ENCODE assay signal across 8 cellular contexts in the genomic region with DNA sequence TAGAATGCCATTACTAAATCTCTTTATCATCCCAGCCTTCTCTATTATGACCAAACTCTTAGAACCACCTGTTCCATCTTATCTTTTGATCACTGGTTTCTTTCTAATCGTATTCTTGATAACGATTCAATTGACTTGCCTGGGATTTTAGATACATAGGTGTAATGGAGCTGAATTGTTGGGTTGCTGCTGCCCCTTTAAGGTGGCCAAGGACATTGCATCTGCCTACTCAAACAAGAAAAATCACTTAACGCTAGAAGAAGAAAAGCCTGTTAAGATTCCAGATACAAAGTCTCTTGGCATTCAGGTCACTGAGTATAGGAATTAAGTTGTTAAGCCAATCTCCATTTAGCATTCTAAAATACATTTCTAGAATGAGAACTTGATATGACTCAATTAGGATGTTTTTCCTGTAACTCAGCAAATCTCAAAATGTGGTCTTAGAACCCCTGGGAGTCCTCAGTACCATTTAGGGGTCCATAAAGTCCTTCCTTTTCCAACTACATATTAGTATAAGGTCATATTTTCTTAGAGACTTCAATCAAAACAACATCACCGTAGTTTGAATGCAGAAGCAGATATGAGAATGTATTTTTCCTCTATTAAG. TPM values are rescaled to one million over a fixed set of nuclear protein-coding genes. Genes with fewer than 3 reads are reported as not detected.
DNase-seq lines count a peak whose midpoint lies in the region; ATAC-seq and FAIRE-seq lines count a peak whose summit lies in the region.

No MANE protein-coding gene starts in this region.

- H3K23ac ChIP-seq in mesendoderm (ENCODE audit: low read length), result no peak overlapping the region

- H3K9me3 ChIP-seq in CD8-positive, alpha-beta memory T cell (ENCODE audit: low read length), result no peaks in the 10 kb centered on the region

- no peak overlapping the region for H3K4me3 Mint-ChIP-seq in CD8-positive, alpha-beta memory T cell

- no peak overlapping the region for H3K27ac Mint-ChIP-seq in CD8-positive, alpha-beta memory T cell

- H3K79me1 ChIP-seq in mesendoderm (ENCODE audit: low read length), result no peaks in the 10 kb centered on the region

- ATAC-seq in HG03565 (IDR thresholded peaks at IDR 0.05; ENCODE audit: unreplicated experiment), result peak; percentile 46

- POLR2A ChIA-PET in CD8-positive, alpha-beta memory T cell (lab: Charles Lee), result no interaction called here

- H3K56ac ChIP-seq in mesendoderm (ENCODE audit: low read length), result no peak overlapping the region

- peak; percentile 74 for FAIRE-seq in endometrium (lab: Jason Lieb, UNC)

- DNase-seq in Daoy (ENCODE audit: low read depth), result peak; percentile 62
- peak; percentile 71 for DNase-seq in OCI-M1 (lab: John Stamatoyannopoulos, UW)
- DNase-seq in mesendoderm, result peak; percentile 77
- no peak for DNase-seq in activated CD4-positive, CD25-positive, alpha-beta regulatory T cell (lab: John Stamatoyannopoulos, UW)
- no peak for DNase-seq in HuH-7.5 (ENCODE audit: low spot score)
- DNase-seq in CD8-positive, alpha-beta memory T cell, result no peak

- no peaks in the 10 kb centered on the region for H3K36me3 ChIP-seq in mesendoderm (ENCODE audit: control insufficient read depth, insufficient read depth, low read length)
- H3K36me3 ChIP-seq in CD8-positive, alpha-beta memory T cell (ENCODE audit: insufficient read depth, low read length), result no peaks in the 10 kb centered on the region

- no peak overlapping the region for H2AK5ac ChIP-seq in mesendoderm (ENCODE audit: low read length)

- H3K79me2 ChIP-seq in mesendoderm (ENCODE audit: control insufficient read depth, insufficient read depth, low read length), result no peaks in the 10 kb centered on the region

- no peak overlapping the region for H3K27ac ChIP-seq in mesendoderm (ENCODE audit: low read depth, low read length)
- no peak overlapping the region for H3K27ac ChIP-seq in CD8-positive, alpha-beta memory T cell (ENCODE audit: low read depth, low read length)

- no CpG with 5 or more reads among the region's 4 CpGs for WGBS in mesendoderm (ENCODE audit: extremely low coverage, insufficient coverage, low lambda C conversion rate)

- no peak overlapping the region for H4K5ac ChIP-seq in mesendoderm (ENCODE audit: low read length)

- H3K9me3 Mint-ChIP-seq in CD8-positive, alpha-beta memory T cell, result peaks cover 0 to 5% (median 3%) of the 10 kb centered on the region in 5 donors

- H3K36me3 Mint-ChIP-seq in CD8-positive, alpha-beta memory T cell, result peaks cover 0 to 7% (median 1%) of the 10 kb centered on the region in 3 donors

- H3K4me3 ChIP-seq in mesendoderm (ENCODE audit: low read length), result no peak overlapping the region
- H3K4me3 ChIP-seq in CD8-positive, alpha-beta memory T cell (ENCODE audit: low read length), result no peak overlapping the region

- H4K8ac ChIP-seq in mesendoderm (ENCODE audit: low read depth, low read length), result no peak overlapping the region

- H3K4me2 ChIP-seq in mesendoderm (ENCODE audit: low read length), result no peak overlapping the region

- H3K4ac ChIP-seq in mesendoderm (ENCODE audit: low read depth, low read length), result no peak overlapping the region

- no peak overlapping the region for H3K18ac ChIP-seq in mesendoderm (ENCODE audit: low read length)

- no peaks in the 10 kb centered on the region for H3K4me1 ChIP-seq in mesendoderm (ENCODE audit: control insufficient read depth, low read depth, low read length)
- no peaks in the 10 kb centered on the region for H3K4me1 ChIP-seq in CD8-positive, alpha-beta memory T cell (ENCODE audit: insufficient read depth, low read length)

- no peaks in the 10 kb centered on the region for H3K4me1 Mint-ChIP-seq in CD8-positive, alpha-beta memory T cell

- CTCF ChIA-PET in CD8-positive, alpha-beta memory T cell (lab: Charles Lee), result interaction anchor here (0.6 kb wide), 1 partner anchor 1192 kb away, joined by 3 read pairs; no protein-coding TSS in a partner anchor

- no peak overlapping the region for H2BK120ac ChIP-seq in mesendoderm (ENCODE audit: low read depth, low read length)

- no peak overlapping the region for H3K9ac ChIP-seq in mesendoderm (ENCODE audit: low read length)

- H3K27me3 Mint-ChIP-seq in CD8-positive, alpha-beta memory T cell, result no peaks in the 10 kb centered on the region

- no peak overlapping the region for H2BK5ac ChIP-seq in mesendoderm (ENCODE audit: low read length)

- no peaks in the 10 kb centered on the region for H3K27me3 ChIP-seq in mesendoderm (ENCODE audit: insufficient read depth, low read length, poor library complexity)
- H3K27me3 ChIP-seq in CD8-positive, alpha-beta memory T cell (ENCODE audit: insufficient read depth, low read length, poor library complexity, severe bottlenecking), result no peaks in the 10 kb centered on the region

- no peak overlapping the region for H2BK15ac ChIP-seq in mesendoderm (replicated peaks; ENCODE audit: low read depth)

RNA-seq across cellular contexts. Expression of a gene that starts 12.4 kb away (rescaled TPM):
- total RNA-seq in Daoy (2014; rRNA removed; shearing (Covaris generic)), result 11.6 and 13.6 TPM in 2 replicates
- polyA plus RNA-seq in mesendoderm (2013, experiment 1 of 2), result 41.7 TPM
- 40.3 TPM for polyA plus RNA-seq in mesendoderm (2013, experiment 2 of 2)
- under 1 TPM; 0.09 to 0.42 TPM for total RNA-seq in CD8-positive, alpha-beta memory T cell
- polyA plus RNA-seq in CD8-positive, alpha-beta memory T cell, result 0.84 TPM

Comparison
In these comparisons a context has a peak if more than half of its experiments do, and no peak if none do; other contexts are left out.
1. DNase-seq: peak in Daoy (single experiment), OCI-M1 (single experiment) and mesendoderm (single experiment); none in activated CD4-positive, CD25-positive, alpha-beta regulatory T cell (0 of 4), HuH-7.5 (single experiment) and CD8-positive, alpha-beta memory T cell (0 of 5).